Comparison of ENCODE assay signal across 10 cellular contexts in the genomic region with DNA sequence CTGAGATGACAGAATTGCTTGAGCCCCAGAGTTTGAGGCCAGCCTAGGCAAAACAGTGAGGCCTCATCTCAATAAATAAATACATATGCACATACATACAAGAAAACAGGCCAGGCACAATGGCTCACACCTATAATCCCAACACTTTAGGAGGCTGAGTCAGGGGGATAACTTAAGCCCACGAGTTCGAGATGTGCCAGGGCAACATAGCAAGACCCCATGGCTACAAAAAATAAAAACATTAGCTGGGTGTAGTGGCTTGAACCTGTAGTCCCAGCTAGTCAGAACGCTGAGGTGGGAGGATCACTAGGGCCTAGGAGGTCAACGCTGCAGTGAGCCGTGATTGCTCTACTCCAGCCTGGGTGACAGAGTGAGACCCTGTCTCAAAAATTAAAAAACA. TPM values are rescaled to one million over a fixed set of nuclear protein-coding genes. Genes with fewer than 3 reads are reported as not detected.
"Had no signal": no experiment of that assay in that cellular context is flagged by ENCODE, and none has a peak within 500 bp of the region (broad histone marks: within the 10 kb centered on the region; RNA-seq: fewer than 3 reads in every experiment).

No MANE protein-coding gene starts in this region.

- H3K27ac ChIP-seq: GM23248, HL-60 had no signal

- H3K36me3 ChIP-seq: HAP-1 had no signal

- H3K9me3 ChIP-seq: HAP-1 had no signal

- H2AFZ ChIP-seq: GM23248 had no signal

- DNase-seq: GM23248, GOT3, H7, HFFc6, KBM-7 had no signal

- H3K9me3 Mint-ChIP-seq: HFFc6 had no signal

- H3K9ac ChIP-seq: GM23248 had no signal

- H3K27ac Mint-ChIP-seq: HFFc6 had no signal

- H3K4me3 Mint-ChIP-seq: HFFc6 had no signal

- H3K4me3 ChIP-seq: GM23248, HAP-1 had no signal

- H3K4me1 ChIP-seq: HAP-1 had no signal

- ATAC-seq: HCT116, HepG2 had no signal

RNA-seq across cellular contexts. Expression of a gene that starts 51.6 kb away (rescaled TPM):
- total RNA-seq: GM23248, H4, H7, HepG2, HFFc6 had no signal
- polyA plus RNA-seq: GM23248, HepG2 had no signal
